Comparison of ENCODE assay signal across 8 cellular contexts in the genomic region with DNA sequence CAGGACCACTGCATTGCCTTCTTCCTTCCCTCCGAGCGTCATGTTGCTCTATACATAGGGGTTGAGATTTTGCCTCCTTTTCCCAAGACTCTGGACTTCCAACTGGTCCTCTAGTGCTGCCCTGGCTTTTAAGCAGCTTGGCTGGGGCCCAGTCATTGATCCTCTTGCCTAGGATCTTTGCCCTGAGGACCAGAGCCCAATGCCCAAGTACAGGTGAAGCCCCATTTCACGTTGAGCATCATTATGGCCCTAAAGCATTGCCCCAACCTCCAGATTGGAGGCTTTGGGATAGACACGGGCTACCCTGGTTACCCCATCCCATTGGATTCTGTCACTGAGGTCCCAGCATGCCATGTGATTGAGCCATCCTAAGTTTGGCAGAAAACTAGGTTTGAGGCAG. TPM values are rescaled to one million over a fixed set of nuclear protein-coding genes. Genes with fewer than 3 reads are reported as not detected.
"Had no signal": no experiment of that assay in that cellular context is flagged by ENCODE, and none has a peak within 500 bp of the region (broad histone marks: within the 10 kb centered on the region; RNA-seq: fewer than 3 reads in every experiment).

No MANE protein-coding gene starts in this region.

- FAIRE-seq: HTR-8/SVneo, K562 had no signal

- H3K27ac ChIP-seq: HL-60 had no signal

- ATAC-seq: K562 had no signal

- H3K4me3 ChIP-seq: K562 had no signal

- DNase-seq: IMR-90, KBM-7 had no signal

RNA-seq across cellular contexts. Expression of a gene that starts 47.7 kb away (rescaled TPM):
- total RNA-seq: HT-29, HT1080, IMR-90 had no signal
- polyA plus RNA-seq: IgD-negative memory B cell, IMR-90 had no signal

RNA-seq across cellular contexts. Expression of a gene that starts 50.7 kb away (rescaled TPM):
- total RNA-seq: HT1080 had no signal
- polyA plus RNA-seq: IgD-negative memory B cell, IMR-90 had no signal
